27 cellular contexts compared by ENCODE assay signal in the genomic region with DNA sequence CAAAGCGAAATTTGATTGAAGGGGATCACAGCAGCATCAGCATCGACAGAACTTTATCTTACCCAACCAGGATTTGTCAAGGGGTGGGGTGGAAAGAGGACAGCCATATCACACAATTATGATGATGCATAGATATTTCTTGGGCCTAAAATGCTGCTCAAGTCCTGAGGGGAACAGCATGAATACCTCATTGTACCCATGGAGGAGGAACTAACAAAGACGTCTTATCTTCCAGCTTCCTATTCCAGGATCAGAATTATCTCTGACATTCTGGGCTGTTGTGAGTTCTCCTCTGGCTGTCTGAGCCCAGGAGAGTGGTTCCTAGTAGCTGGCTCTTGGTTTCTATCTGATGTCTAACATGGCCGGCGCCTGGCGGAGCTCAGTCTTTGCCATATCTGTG.
"Had no signal": no experiment of that assay in that cellular context is flagged by ENCODE, and none has a peak within 500 bp of the region (broad histone marks: within the 10 kb centered on the region; RNA-seq: fewer than 3 reads in every experiment).

No MANE protein-coding gene starts in this region.

- H3K4me1 ChIP-seq: ascending aorta, body of pancreas, Peyer's patch had no signal

- H3K27ac ChIP-seq: ascending aorta, body of pancreas, Peyer's patch had no signal

- H3K27me3 ChIP-seq: ascending aorta, body of pancreas, Peyer's patch had no signal

- H3K36me3 ChIP-seq: ascending aorta, Peyer's patch had no signal

- DNase-seq: activated CD4-positive, alpha-beta T cell treated with anti-CD3 and anti-CD28 coated beads for 48 hours; activated CD4-positive, alpha-beta T cell treated with anti-CD3 and anti-CD28 coated beads, Interleukin-2, amount 50 U/mL, for 4 hours; activated CD4-positive, CD25-positive, alpha-beta regulatory T cell treated with anti-CD3 and anti-CD28 coated beads, Interleukin-2, amount 50 U/mL, for 72 hours; activated CD8-positive, alpha-beta memory T cell treated with anti-CD3 and anti-CD28 coated beads, Interleukin-2, amount 50 U/mL, for 48 hours; activated CD8-positive, alpha-beta T cell treated with anti-CD3 and anti-CD28 coated beads, Interleukin-2, amount 10 ng/mL, durations not matched to agents 7 days and 5 days; activated naive CD4-positive, alpha-beta T cell; activated naive CD8-positive, alpha-beta T cell treated with anti-CD3 and anti-CD28 coated beads, Interleukin-2, amount 50 U/mL, for 24 hours; activated T-cell treated with anti-CD3 and anti-CD28 coated beads, Interleukin-2, amount 50 U/mL, for 1 hour; amniotic stem cell; body of pancreas; central memory CD4-positive, alpha-beta T cell; Karpas-422; MM.1S; NCI-H1105 treated with DMSO at 0.1 percent for 48 hours; NCI-H1694; NCI-H2029 treated with DMSO at 0.1 percent for 48 hours; NCI-H345; NCI-H510A; NCI-H526 treated with DMSO at 0.1 percent for 48 hours; NK-92 treated with Interleukin-12 subunit alpha and Interleukin-12 subunit beta, amount 100 ng/mL, for 24 hours; Peyer's patch; SHP77 treated with DMSO at 0.1 percent for 48 hours; T-helper 2 cell; T1000 had no signal

- H3K4me3 ChIP-seq: ascending aorta, body of pancreas, Peyer's patch had no signal

- H3K9me3 ChIP-seq: ascending aorta, Peyer's patch had no signal

- ATAC-seq: activated CD8-positive, alpha-beta T cell treated with anti-CD3 and anti-CD28 coated beads, Interleukin-2, amount 10 ng/mL, durations not matched to agents 7 days and 5 days; activated naive CD4-positive, alpha-beta T cell treated with anti-CD3 and anti-CD28 coated beads, Interleukin-2, amount 50 U/mL, for 72 hours; activated naive CD8-positive, alpha-beta T cell treated with anti-CD3 and anti-CD28 coated beads, Interleukin-2, amount 50 U/mL, for 24 hours; body of pancreas; WTC11 had no signal
